In genomic region chr4:181952478-181952877, GRCh38 we compare ENCODE assay signal across 8 cellular contexts.
DNase-seq lines count a peak whose midpoint lies in the region; ATAC-seq and TF ChIP-seq lines count a peak whose summit lies in the region.

No MANE protein-coding gene starts in this region.

- H3K27ac ChIP-seq in gastroesophageal sphincter, result no peak overlapping the region

- peaks cover 0 to 10% (median 0%) of the 10 kb centered on the region in 3 donors for H3K4me1 ChIP-seq in gastroesophageal sphincter

- H3K9me3 ChIP-seq in gastroesophageal sphincter, result no peaks in the 10 kb centered on the region

- WGBS in gastroesophageal sphincter (ENCODE audit: low coverage in 1 of 2), 2 donors, result 30 to 55% methylated on average over 2 to 7 of the region's 7 CpGs

- H3K27me3 ChIP-seq in gastroesophageal sphincter, result no peaks in the 10 kb centered on the region

- no peak overlapping the region for H3K4me3 ChIP-seq in gastroesophageal sphincter

- peak; percentile 41 for ATAC-seq in gastroesophageal sphincter
- ATAC-seq in GM21526 (IDR thresholded peaks at IDR 0.05; ENCODE audit: low FRiP score, unreplicated experiment), result no peak
- no peak for ATAC-seq in HG02938 (IDR thresholded peaks at IDR 0.05; ENCODE audit: unreplicated experiment)

- DNase-seq in NCI-H2107 (lab: John Stamatoyannopoulos, UW), result peak; percentile 3
- no peak for DNase-seq in NCI-H2107 treated with DMSO at 0.1 percent for 48 hours (lab: John Stamatoyannopoulos, UW; ENCODE audit: unreplicated experiment)
- peak; percentile 11 to 21 for DNase-seq in SW 1271 (lab: John Stamatoyannopoulos, UW)
- peak; percentile 70 for DNase-seq in smooth muscle cell of the brain vasculature (ENCODE audit: low read depth, low spot score)
- DNase-seq in NCI-H2171 (lab: John Stamatoyannopoulos, UW), result no peak

- TF ChIP-seq EP300 in gastroesophageal sphincter (IDR thresholded peaks at IDR 0.05), result no peak

- TF ChIP-seq POLR2A in gastroesophageal sphincter (IDR thresholded peaks at IDR 0.05), result no peak

- no peaks in the 10 kb centered on the region for H3K36me3 ChIP-seq in gastroesophageal sphincter

- no peak for TF ChIP-seq CTCF in gastroesophageal sphincter (IDR thresholded peaks at IDR 0.05)

Comparison
In these comparisons a context has a peak if more than half of its experiments do, and no peak if none do; other contexts are left out.
1. DNase-seq: peak in NCI-H2107 (single experiment), SW 1271 (2 of 2) and smooth muscle cell of the brain vasculature (single experiment); none in NCI-H2107 treated with DMSO at 0.1 percent for 48 hours (single experiment) and NCI-H2171 (single experiment).